Comparison of ENCODE assay signal across 8 cellular contexts in genomic region chr7:115851291-115851690, GRCh38.
A peak's percentile ranks its signal among the peaks of the same experiment; 100 is the strongest.
DNase-seq lines count a peak whose midpoint lies in the region; ATAC-seq and TF ChIP-seq lines count a peak whose summit lies in the region.

No MANE protein-coding gene starts in this region.

- no peaks in the 10 kb centered on the region for H3K36me3 ChIP-seq in prostate gland

- TF ChIP-seq POLR2A in prostate gland (IDR thresholded peaks at IDR 0.05): no peak

- 78% methylated on average over 1 of the region's 1 CpG for WGBS in prostate gland

- H3K27me3 ChIP-seq in prostate gland (replicated peaks; ENCODE audit: insufficient read depth): no peaks in the 10 kb centered on the region

- TF ChIP-seq CTCF in retinal pigment epithelial cell (conservative IDR thresholded peaks at IDR 0.05; ENCODE audit: low read depth, low read length) (peak; percentile 48), prostate gland (IDR thresholded peaks at IDR 0.05) (peak in 2 of 4 experiments; percentile 19 to 31)

- intact Hi-C loops in prostate gland (cut with DNase I): loop anchor here (5.0 kb wide), 1 partner anchor 1824 kb away; no protein-coding TSS in a partner anchor

- H3K9me3 ChIP-seq in prostate gland: no peaks in the 10 kb centered on the region

- no peaks in the 10 kb centered on the region for H3K4me1 ChIP-seq in prostate gland (replicated peaks)

- H3K4me3 ChIP-seq in retinal pigment epithelial cell (ENCODE audit: low read length): no peak overlapping the region
- H3K4me3 ChIP-seq in prostate gland: no peak overlapping the region

- ATAC-seq in GM18511 (IDR thresholded peaks at IDR 0.05; ENCODE audit: unreplicated experiment): no peak
- no peak for ATAC-seq in HG03460 (IDR thresholded peaks at IDR 0.05; ENCODE audit: unreplicated experiment)

- DNase-seq in AG20443 (ENCODE audit: low spot score) (peak; percentile 28), HCEC 1CT (peak; percentile 54), NCI-H69 (lab: John Stamatoyannopoulos, UW) (peak; percentile 95), dermis blood vessel endothelial cell (peak; percentile 70), retinal pigment epithelial cell (ENCODE audit: low read depth) (peak; percentile 27), prostate gland (ENCODE audit: low spot score) (no peak)

- H3K27ac ChIP-seq in prostate gland: no peak overlapping the region
